ENCODE assay signal across 1 cellular context in the genomic region with DNA sequence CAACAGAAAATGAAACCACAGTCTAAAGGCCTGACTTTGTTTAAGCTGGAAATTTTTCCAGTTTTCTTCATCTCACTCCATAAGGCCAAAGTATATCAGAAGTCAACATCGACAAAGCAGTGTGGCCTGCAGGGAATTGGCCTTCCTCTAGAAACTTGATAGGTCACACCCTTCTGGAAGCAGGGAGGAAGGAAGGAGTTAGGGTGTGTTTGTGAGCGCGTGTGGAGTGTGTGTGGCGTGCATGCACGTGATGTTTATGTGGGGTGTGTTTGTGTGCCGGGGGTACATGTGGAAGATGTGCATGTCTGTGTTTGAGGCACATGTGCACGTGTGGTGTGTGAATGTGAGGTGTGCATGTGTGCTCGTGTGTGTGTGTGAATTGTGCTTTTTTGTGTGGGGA.
TF ChIP-seq lines count a peak whose summit lies in the region.

No MANE protein-coding gene starts in this region.

TF ChIP-seq in SK-N-SH, 30 proteins besides CTCF, POLR2A, EP300 and RAD21:
- TF ChIP-seq SIN3A (IDR thresholded peaks at IDR 0.05; ENCODE audit: borderline replicate concordance, low read depth, low read length): no peak
- no peak for TF ChIP-seq POLR2AphosphoS5 (IDR thresholded peaks at IDR 0.05; ENCODE audit: low read depth, low read length)
- no peak for TF ChIP-seq SMC3 (IDR thresholded peaks at IDR 0.05; ENCODE audit: low read depth, low read length)
- no peak for TF ChIP-seq FOXJ3 (CRISPR knock-in tag; IDR thresholded peaks at IDR 0.05)
- TF ChIP-seq GATA2 (CRISPR knock-in tag; IDR thresholded peaks at IDR 0.05): no peak
- no peak for TF ChIP-seq RCOR1 (IDR thresholded peaks at IDR 0.05; ENCODE audit: low read length)
- no peak for TF ChIP-seq MEF2A (IDR thresholded peaks at IDR 0.05; ENCODE audit: borderline replicate concordance, low read depth)
- no peak for TF ChIP-seq TAF1 (IDR thresholded peaks at IDR 0.05; ENCODE audit: borderline replicate concordance, low read depth, low read length)
- no peak for TF ChIP-seq EZH2phosphoT487 (IDR thresholded peaks at IDR 0.05; ENCODE audit: borderline replicate concordance, low read depth)
- no peak for TF ChIP-seq REST (IDR thresholded peaks at IDR 0.05; ENCODE audit: low read depth, low read length)
- TF ChIP-seq, protein P1, sequence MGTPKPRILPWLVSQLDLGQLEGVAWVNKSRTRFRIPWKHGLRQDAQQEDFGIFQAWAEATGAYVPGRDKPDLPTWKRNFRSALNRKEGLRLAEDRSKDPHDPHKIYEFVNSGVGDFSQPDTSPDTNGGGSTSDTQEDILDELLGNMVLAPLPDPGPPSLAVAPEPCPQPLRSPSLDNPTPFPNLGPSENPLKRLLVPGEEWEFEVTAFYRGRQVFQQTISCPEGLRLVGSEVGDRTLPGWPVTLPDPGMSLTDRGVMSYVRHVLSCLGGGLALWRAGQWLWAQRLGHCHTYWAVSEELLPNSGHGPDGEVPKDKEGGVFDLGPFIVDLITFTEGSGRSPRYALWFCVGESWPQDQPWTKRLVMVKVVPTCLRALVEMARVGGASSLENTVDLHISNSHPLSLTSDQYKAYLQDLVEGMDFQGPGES (IDR thresholded peaks at IDR 0.05; ENCODE audit: low read depth, low read length): no peak
- no peak for TF ChIP-seq FOXM1 (IDR thresholded peaks at IDR 0.05; ENCODE audit: low read depth)
- TF ChIP-seq GABPA (IDR thresholded peaks at IDR 0.05; ENCODE audit: low read depth): no peak
- no peak for TF ChIP-seq NRF1 (IDR thresholded peaks at IDR 0.05; ENCODE audit: low read depth, low read length)
- no peak for TF ChIP-seq ELF1 (IDR thresholded peaks at IDR 0.05)
- no peak for TF ChIP-seq YY1 (IDR thresholded peaks at IDR 0.05; ENCODE audit: low read depth)
- TF ChIP-seq NFIC (IDR thresholded peaks at IDR 0.05; ENCODE audit: borderline replicate concordance): no peak
- TF ChIP-seq, protein P2, sequence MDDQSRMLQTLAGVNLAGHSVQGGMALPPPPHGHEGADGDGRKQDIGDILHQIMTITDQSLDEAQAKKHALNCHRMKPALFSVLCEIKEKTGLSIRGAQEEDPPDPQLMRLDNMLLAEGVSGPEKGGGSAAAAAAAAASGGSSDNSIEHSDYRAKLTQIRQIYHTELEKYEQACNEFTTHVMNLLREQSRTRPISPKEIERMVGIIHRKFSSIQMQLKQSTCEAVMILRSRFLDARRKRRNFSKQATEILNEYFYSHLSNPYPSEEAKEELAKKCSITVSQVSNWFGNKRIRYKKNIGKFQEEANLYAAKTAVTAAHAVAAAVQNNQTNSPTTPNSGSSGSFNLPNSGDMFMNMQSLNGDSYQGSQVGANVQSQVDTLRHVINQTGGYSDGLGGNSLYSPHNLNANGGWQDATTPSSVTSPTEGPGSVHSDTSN (IDR thresholded peaks at IDR 0.05): no peak
